Comparison of ENCODE assay signal across 18 cellular contexts in the genomic region with DNA sequence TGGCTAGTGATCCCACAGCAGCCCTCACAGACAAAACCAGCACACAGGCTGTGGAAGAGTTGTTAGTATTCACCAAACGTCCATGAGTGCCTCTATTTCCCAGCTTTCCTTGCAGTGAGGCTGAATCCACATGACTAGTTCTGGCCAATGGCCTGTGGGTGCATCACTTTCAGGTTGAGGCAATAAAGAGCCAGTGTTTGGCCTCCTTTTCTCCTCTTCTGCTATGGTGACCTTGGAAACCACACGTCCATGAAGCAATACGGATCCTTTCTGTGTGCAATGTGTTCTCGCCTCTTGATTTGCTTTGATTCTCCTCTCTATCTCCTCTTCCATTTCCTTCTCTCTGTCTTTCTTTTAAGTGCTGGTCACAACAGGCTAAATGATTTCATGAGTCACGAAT.
"Had no signal": no experiment of that assay in that cellular context is flagged by ENCODE, and none has a peak within 500 bp of the region (broad histone marks: within the 10 kb centered on the region; RNA-seq: fewer than 3 reads in every experiment).

No MANE protein-coding gene starts in this region.

- H3K4me3 ChIP-seq: esophagus muscularis mucosa, lung, right atrium auricular region, sigmoid colon, skin epidermis had no signal

- H3K9me3 ChIP-seq: esophagus muscularis mucosa, right atrium auricular region, sigmoid colon had no signal

- H3K4me1 ChIP-seq: right atrium auricular region had no signal

- DNase-seq: effector memory CD8-positive, alpha-beta T cell; foreskin fibroblast; immature natural killer cell; left cardiac atrium; left ventricle myocardium superior; mesendoderm; naive thymus-derived CD4-positive, alpha-beta T cell; nephron progenitor cell; sigmoid colon; stimulated activated CD4-positive, alpha-beta T cell treated with anti-CD3 and anti-CD28 coated beads, Interleukin-2, amount 100 ng/mL, for 48 hours; stimulated activated naive CD4-positive, alpha-beta T cell treated with Interleukin-2 at 50 U/mL for 16 hours had no signal

- H3K36me3 ChIP-seq: esophagus muscularis mucosa, right atrium auricular region, sigmoid colon had no signal

- ATAC-seq: effector memory CD8-positive, alpha-beta T cell; left cardiac atrium; left ventricle myocardium superior had no signal

- H3K4me1 Mint-ChIP-seq: immature natural killer cell, nephron progenitor cell had no signal

- H3K4me3 Mint-ChIP-seq: dendritic cell treated with granulocyte-macrophage colony-stimulating factor and Interleukin-4, amounts not matched to agents 40 ng/mL and 50 ng/mL, for 4 days; effector memory CD8-positive, alpha-beta T cell; immature natural killer cell; naive thymus-derived CD4-positive, alpha-beta T cell; nephron progenitor cell; type B pancreatic cell had no signal

- H3K36me3 Mint-ChIP-seq: immature natural killer cell, type B pancreatic cell had no signal

- H3K27ac Mint-ChIP-seq: dendritic cell treated with granulocyte-macrophage colony-stimulating factor and Interleukin-4, amounts not matched to agents 40 ng/mL and 50 ng/mL, for 4 days; effector memory CD8-positive, alpha-beta T cell; immature natural killer cell; naive thymus-derived CD4-positive, alpha-beta T cell; nephron progenitor cell; type B pancreatic cell had no signal

- H3K27me3 ChIP-seq: esophagus muscularis mucosa, right atrium auricular region, sigmoid colon had no signal

- H3K27ac ChIP-seq: epithelial cell of prostate, esophagus muscularis mucosa, right atrium auricular region, sigmoid colon, skin epidermis had no signal
